Comparison of ENCODE assay signal across 23 cellular contexts in genomic region chr14:38839743-38840375, GRCh38.
DNase-seq lines count a peak whose midpoint lies in the region; ATAC-seq, FAIRE-seq and TF ChIP-seq lines count a peak whose summit lies in the region.
"Had no signal": no experiment of that assay in that cellular context is flagged by ENCODE, and none has a peak within 500 bp of the region (broad histone marks: within the 10 kb centered on the region; RNA-seq: fewer than 3 reads in every experiment).

No MANE protein-coding gene starts in this region.

- H3K4me1 ChIP-seq in endothelial cell of umbilical vein (ENCODE audit: control insufficient read depth, extremely low read depth, insufficient read depth, low read length) (peaks cover 36% of the 10 kb centered on the region), mucosa of descending colon (ENCODE audit: low read depth) (peaks cover 31% of the 10 kb centered on the region)
- H3K4me1 ChIP-seq: BLaER1 treated with 17β-estradiol and CSF1 and Interleukin-3, amounts not matched to agents 10 nM and 100 nM; uterus had no signal

- TF ChIP-seq CTCF in BJ (IDR thresholded peaks at IDR 0.05; ENCODE audit: insufficient read depth, low read depth, low read length), result no peak
- no peak for TF ChIP-seq CTCF in endothelial cell of umbilical vein (IDR thresholded peaks at IDR 0.05; ENCODE audit: extremely low read depth in 1 of 2, insufficient read depth in 1 of 2, low read depth in 1 of 2, low read length in 2 of 2)
- TF ChIP-seq CTCF in mucosa of descending colon (IDR thresholded peaks at IDR 0.05), result no peak

- CTCF ChIA-PET in BJ (lab: Yijun Ruan, JAX), result no interaction called here
- CTCF ChIA-PET in endothelial cell of umbilical vein (lab: Charles Lee), result interaction anchor here (0.7 to 1.7 kb wide), 3 partner anchors 45 to 937 kb away, joined by 4 to 5 read pairs (median 4); no protein-coding TSS in a partner anchor

- H2AFZ ChIP-seq in endothelial cell of umbilical vein (ENCODE audit: low read depth, low read length), result peak overlapping the region; percentile 61

- H3K27ac ChIP-seq in endothelial cell of umbilical vein (ENCODE audit: insufficient read depth, low read depth, low read length), result peak overlapping the region; percentile 74
- H3K27ac ChIP-seq: BLaER1 treated with 17β-estradiol and CSF1 and Interleukin-3, amounts not matched to agents 10 nM and 100 nM; body of pancreas; KMS-11; uterus had no signal

- no peaks in the 10 kb centered on the region for H3K9me1 ChIP-seq in endothelial cell of umbilical vein (replicated peaks; ENCODE audit: control insufficient read depth, extremely low read depth, insufficient read depth, low read length)

- H3K27ac Mint-ChIP-seq in stimulated activated memory B cell treated with anti-CD40 and anti-IgM and Interleukin-4, amounts not matched to agents 10 μg/mL and 1 μg/mL and 100 μg/mL, for 72 hours, result no peak overlapping the region
- H3K27ac Mint-ChIP-seq: mesothelial cell of epicardium had no signal

- BruUV-seq in endothelial cell of umbilical vein (replicated peaks; lab: Mats Ljungman, UMichigan), result TSS peak; percentile 24

- H3K4me3 ChIP-seq in BJ (ENCODE audit: low read depth, low read length), result no peak overlapping the region
- H3K4me3 ChIP-seq in endothelial cell of umbilical vein (replicated peaks in 1 of 3; ENCODE audit: insufficient read depth in 1 of 3, low read depth in 1 of 3, low read length in 3 of 3), result peak overlapping the region in 1 of 3 experiments; percentile 12
- no peak overlapping the region for H3K4me3 ChIP-seq in mucosa of descending colon
- H3K4me3 ChIP-seq: BLaER1 treated with 17β-estradiol and CSF1 and Interleukin-3, amounts not matched to agents 10 nM and 100 nM; body of pancreas; uterus had no signal

- no peaks in the 10 kb centered on the region for H3K36me3 Mint-ChIP-seq in stimulated activated memory B cell treated with anti-CD40 and anti-IgM and Interleukin-4, amounts not matched to agents 10 μg/mL and 1 μg/mL and 100 μg/mL, for 72 hours
- H3K36me3 Mint-ChIP-seq: mesothelial cell of epicardium had no signal

- ATAC-seq in mucosa of descending colon (peak; percentile 92), HG02885 (IDR thresholded peaks at IDR 0.05; ENCODE audit: poor library complexity, unreplicated experiment) (no peak)
- ATAC-seq in stimulated activated memory B cell treated with anti-CD40 and anti-IgM and Interleukin-4, amounts not matched to agents 10 μg/mL and 1 μg/mL and 100 μg/mL, for 72 hours, result no peak
- ATAC-seq: body of pancreas had no signal

- H3K9me3 Mint-ChIP-seq in stimulated activated memory B cell treated with anti-CD40 and anti-IgM and Interleukin-4, amounts not matched to agents 10 μg/mL and 1 μg/mL and 100 μg/mL, for 72 hours, result no peaks in the 10 kb centered on the region
- H3K9me3 Mint-ChIP-seq: mesothelial cell of epicardium had no signal

- H3K27me3 Mint-ChIP-seq in stimulated activated memory B cell treated with anti-CD40 and anti-IgM and Interleukin-4, amounts not matched to agents 10 μg/mL and 1 μg/mL and 100 μg/mL, for 72 hours, result no peaks in the 10 kb centered on the region

- no peaks in the 10 kb centered on the region for H3K79me2 ChIP-seq in endothelial cell of umbilical vein (ENCODE audit: control insufficient read depth, insufficient read depth, low read length)

- H3K27me3 ChIP-seq in BJ (ENCODE audit: control insufficient read depth, insufficient read depth, low read length), result no peaks in the 10 kb centered on the region
- H3K27me3 ChIP-seq in endothelial cell of umbilical vein (ENCODE audit: control insufficient read depth in 2 of 2, insufficient read depth in 2 of 2, low read length in 2 of 2), result no peaks in the 10 kb centered on the region
- H3K27me3 ChIP-seq: BLaER1 treated with 17β-estradiol and CSF1 and Interleukin-3, amounts not matched to agents 10 nM and 100 nM; body of pancreas; uterus had no signal

- H3K9me3 ChIP-seq in endothelial cell of umbilical vein (replicated peaks; ENCODE audit: control insufficient read depth, insufficient read depth, low read length), result no peaks in the 10 kb centered on the region
- no peaks in the 10 kb centered on the region for H3K9me3 ChIP-seq in mucosa of descending colon
- H3K9me3 ChIP-seq: BLaER1 treated with 17β-estradiol and CSF1 and Interleukin-3, amounts not matched to agents 10 nM and 100 nM; body of pancreas; uterus had no signal

- H4K20me1 ChIP-seq in endothelial cell of umbilical vein (replicated peaks; ENCODE audit: control insufficient read depth, extremely low read depth, insufficient read depth, low read length), result no peaks in the 10 kb centered on the region
- H4K20me1 ChIP-seq: BLaER1 treated with 17β-estradiol and CSF1 and Interleukin-3, amounts not matched to agents 10 nM and 100 nM had no signal

- dilution Hi-C loops in endothelial cell of umbilical vein (cut with MboI; ENCODE audit: extremely low pct_ligation_motif_present, low sequenced_read_pairs), result no loop called here

- H3K4me1 Mint-ChIP-seq in stimulated activated memory B cell treated with anti-CD40 and anti-IgM and Interleukin-4, amounts not matched to agents 10 μg/mL and 1 μg/mL and 100 μg/mL, for 72 hours, result no peaks in the 10 kb centered on the region

- H3K4me2 ChIP-seq in endothelial cell of umbilical vein (ENCODE audit: insufficient read depth, low read length), result peak overlapping the region; percentile 70
- H3K4me2 ChIP-seq: BLaER1 treated with 17β-estradiol and CSF1 and Interleukin-3, amounts not matched to agents 10 nM and 100 nM; KMS-11 had no signal

- H3K36me3 ChIP-seq in BJ (ENCODE audit: control insufficient read depth, insufficient read depth, low read length) (no peaks in the 10 kb centered on the region), endothelial cell of umbilical vein (ENCODE audit: control insufficient read depth in 2 of 2, extremely low read depth in 1 of 2, insufficient read depth in 2 of 2, low read length in 2 of 2) (no peaks in the 10 kb centered on the region), mucosa of descending colon (ENCODE audit: low read depth) (no peaks in the 10 kb centered on the region)
- H3K36me3 ChIP-seq: BLaER1 treated with 17β-estradiol and CSF1 and Interleukin-3, amounts not matched to agents 10 nM and 100 nM; uterus had no signal

- DNase-seq in BJ (ENCODE audit: low read depth), result peak; percentile 1
- peak; percentile 22 to 35 for DNase-seq in Kasumi-1 (lab: John Stamatoyannopoulos, UW)
- DNase-seq in endothelial cell of umbilical vein (ENCODE audit: low read depth, low spot score), result peak; percentile 94
- peak in 1 of 3 donors; percentile 41 for DNase-seq in mucosa of descending colon
- DNase-seq in NCI-H1694 treated with DMSO at 0.1 percent for 48 hours (lab: John Stamatoyannopoulos, UW), result no peak
- DNase-seq in NCI-H1694 (lab: John Stamatoyannopoulos, UW), result no peak
- DNase-seq: activated naive CD4-positive, alpha-beta T cell treated with Interleukin-2 at 50 U/mL for 16 hours; body of pancreas; DND-41; effector CD4-positive, alpha-beta T cell; NCI-H187 treated with DMSO at 0.1 percent for 48 hours; NCI-H526; nucleus accumbens; stimulated activated naive CD4-positive, alpha-beta T cell treated with Interleukin-2 at 50 U/mL for 16 hours; uterus had no signal

- POLR2A ChIA-PET in BJ (lab: Charles Lee), result no interaction called here
- POLR2A ChIA-PET in endothelial cell of umbilical vein (lab: Charles Lee), result interaction anchor here (0.7 kb wide), 2 partner anchors 26 to 281 kb away, joined by 3 to 4 read pairs; no protein-coding TSS in a partner anchor

- intact Hi-C loops in endothelial cell of umbilical vein (cut with micrococcal nuclease) (loop anchor here (1.0 to 2.0 kb wide), 2 partner anchors 27 to 584 kb away; partner anchors contain the start of gene CLEC14A), mucosa of descending colon (cut with DNase I, micrococcal nuclease) (no loop called here)

- no peak overlapping the region for H3K4me3 Mint-ChIP-seq in stimulated activated memory B cell treated with anti-CD40 and anti-IgM and Interleukin-4, amounts not matched to agents 10 μg/mL and 1 μg/mL and 100 μg/mL, for 72 hours
- H3K4me3 Mint-ChIP-seq: mesothelial cell of epicardium had no signal

- no peak for TF ChIP-seq POLR2A in endothelial cell of umbilical vein (IDR thresholded peaks at IDR 0.05; ENCODE audit: low read depth, low read length)

- H3K9ac ChIP-seq in endothelial cell of umbilical vein (replicated peaks; ENCODE audit: extremely low read depth, insufficient read depth, low read length), result peak overlapping the region; percentile 61
- H3K9ac ChIP-seq: BLaER1 treated with 17β-estradiol and CSF1 and Interleukin-3, amounts not matched to agents 10 nM and 100 nM; KMS-11 had no signal

- FAIRE-seq in endothelial cell of umbilical vein (lab: Jason Lieb, UNC), result peak; percentile 88
- FAIRE-seq: frontal cortex, H1, RCC 7860 had no signal

TF ChIP-seq in endothelial cell of umbilical vein, 7 proteins besides CTCF, POLR2A, EP300 and RAD21:
- no peak for TF ChIP-seq MYC (IDR thresholded peaks at IDR 0.05; ENCODE audit: low read depth, low read length)
- TF ChIP-seq, protein P1, sequence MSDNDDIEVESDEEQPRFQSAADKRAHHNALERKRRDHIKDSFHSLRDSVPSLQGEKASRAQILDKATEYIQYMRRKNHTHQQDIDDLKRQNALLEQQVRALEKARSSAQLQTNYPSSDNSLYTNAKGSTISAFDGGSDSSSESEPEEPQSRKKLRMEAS (IDR thresholded peaks at IDR 0.05; ENCODE audit: insufficient read depth, insufficient read length), result no peak
- TF ChIP-seq FOS (IDR thresholded peaks at IDR 0.05; ENCODE audit: borderline replicate concordance, insufficient read depth, low read length), result peak; percentile 48
- TF ChIP-seq JUN (IDR thresholded peaks at IDR 0.05; ENCODE audit: borderline replicate concordance, insufficient read depth, insufficient read length, low read depth), result peak; percentile 66
- peak; percentile 72 for TF ChIP-seq GATA2 (IDR thresholded peaks at IDR 0.05; ENCODE audit: insufficient read depth, insufficient read length, low read depth, low read length)
- TF ChIP-seq EZH2 (IDR thresholded peaks at IDR 0.05; ENCODE audit: borderline replicate concordance, low read depth, low read length, severe bottlenecking), result no peak

Comparison
In these comparisons a context has a peak if more than half of its experiments do, and no peak if none do; other contexts are left out.
1. DNase-seq: peak in BJ (single experiment), Kasumi-1 (2 of 2) and endothelial cell of umbilical vein (single experiment); none in NCI-H1694 treated with DMSO at 0.1 percent for 48 hours (single experiment) and NCI-H1694 (single experiment).